ENCODE assay signal across 1 cellular context in genomic region chr6:144106206-144106605, GRCh38.
TF ChIP-seq lines count a peak whose summit lies in the region.

No MANE protein-coding gene starts in this region.

TF ChIP-seq in WTC11, 78 proteins besides CTCF, POLR2A, EP300 and RAD21 (continued from another document):
- TF ChIP-seq, protein P1, sequence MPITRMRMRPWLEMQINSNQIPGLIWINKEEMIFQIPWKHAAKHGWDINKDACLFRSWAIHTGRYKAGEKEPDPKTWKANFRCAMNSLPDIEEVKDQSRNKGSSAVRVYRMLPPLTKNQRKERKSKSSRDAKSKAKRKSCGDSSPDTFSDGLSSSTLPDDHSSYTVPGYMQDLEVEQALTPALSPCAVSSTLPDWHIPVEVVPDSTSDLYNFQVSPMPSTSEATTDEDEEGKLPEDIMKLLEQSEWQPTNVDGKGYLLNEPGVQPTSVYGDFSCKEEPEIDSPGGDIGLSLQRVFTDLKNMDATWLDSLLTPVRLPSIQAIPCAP (CRISPR knock-in tag; IDR thresholded peaks at IDR 0.05), result no peak
- TF ChIP-seq GRHL2 (CRISPR knock-in tag; IDR thresholded peaks at IDR 0.05; ENCODE audit: insufficient replicate concordance, severe bottlenecking) (no peak), CREB1 (CRISPR knock-in tag; IDR thresholded peaks at IDR 0.05) (no peak), ESRRA (CRISPR knock-in tag; IDR thresholded peaks at IDR 0.05; ENCODE audit: borderline replicate concordance) (no peak), NR1H2 (CRISPR knock-in tag; IDR thresholded peaks at IDR 0.05) (no peak), SP1 (CRISPR knock-in tag; conservative IDR thresholded peaks at IDR 0.05) (no peak), E2F5 (CRISPR knock-in tag; IDR thresholded peaks at IDR 0.05) (no peak), SOX15 (CRISPR knock-in tag; IDR thresholded peaks at IDR 0.05) (no peak), PRRX2 (CRISPR knock-in tag; IDR thresholded peaks at IDR 0.05) (no peak), NFYB (CRISPR knock-in tag; conservative IDR thresholded peaks at IDR 0.05; ENCODE audit: low read depth) (no peak), TEAD4 (CRISPR knock-in tag; IDR thresholded peaks at IDR 0.05) (no peak)
- TF ChIP-seq, protein P2, sequence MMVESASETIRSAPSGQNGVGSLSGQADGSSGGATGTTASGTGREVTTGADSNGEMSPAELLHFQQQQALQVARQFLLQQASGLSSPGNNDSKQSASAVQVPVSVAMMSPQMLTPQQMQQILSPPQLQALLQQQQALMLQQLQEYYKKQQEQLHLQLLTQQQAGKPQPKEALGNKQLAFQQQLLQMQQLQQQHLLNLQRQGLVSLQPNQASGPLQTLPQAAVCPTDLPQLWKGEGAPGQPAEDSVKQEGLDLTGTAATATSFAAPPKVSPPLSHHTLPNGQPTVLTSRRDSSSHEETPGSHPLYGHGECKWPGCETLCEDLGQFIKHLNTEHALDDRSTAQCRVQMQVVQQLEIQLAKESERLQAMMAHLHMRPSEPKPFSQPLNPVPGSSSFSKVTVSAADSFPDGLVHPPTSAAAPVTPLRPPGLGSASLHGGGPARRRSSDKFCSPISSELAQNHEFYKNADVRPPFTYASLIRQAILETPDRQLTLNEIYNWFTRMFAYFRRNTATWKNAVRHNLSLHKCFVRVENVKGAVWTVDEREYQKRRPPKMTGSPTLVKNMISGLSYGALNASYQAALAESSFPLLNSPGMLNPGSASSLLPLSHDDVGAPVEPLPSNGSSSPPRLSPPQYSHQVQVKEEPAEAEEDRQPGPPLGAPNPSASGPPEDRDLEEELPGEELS (CRISPR knock-in tag; IDR thresholded peaks at IDR 0.05), result no peak
